Comparison of ENCODE assay signal across 21 cellular contexts in genomic region chr16:10613771-10614485, GRCh38. TPM values are rescaled to one million over a fixed set of nuclear protein-coding genes. Genes with fewer than 3 reads are reported as not detected.
DNase-seq lines count a peak whose midpoint lies in the region; ATAC-seq and TF ChIP-seq lines count a peak whose summit lies in the region.
"Had no signal": no experiment of that assay in that cellular context is flagged by ENCODE, and none has a peak within 500 bp of the region (broad histone marks: within the 10 kb centered on the region; RNA-seq: fewer than 3 reads in every experiment).

No MANE protein-coding gene starts in this region.

- peak; percentile 6 for ATAC-seq in stimulated activated naive CD8-positive, alpha-beta T cell treated with anti-CD3 and anti-CD28 coated beads, Interleukin-15, Interleukin-2, amounts not matched to agents 100 U/mL and 50 U/mL, for 24 hours
- ATAC-seq in stimulated activated naive CD8-positive, alpha-beta T cell treated with anti-CD3 and anti-CD28 coated beads, Interleukin-15, amount 100 ng/mL, for 72 hours, result no peak
- ATAC-seq in activated B cell treated with CpG ODN at 0.5 μM for 24 hours (ENCODE audit: low read depth) (peak; percentile 81), HG03457 (IDR thresholded peaks at IDR 0.05; ENCODE audit: unreplicated experiment) (no peak)
- ATAC-seq: esophagus mucosa, HCT116 had no signal

- in situ Hi-C loops in KBM-7 (cut with MboI; ENCODE audit: low pct_unique_long_range_greater_than_20kb, low sequenced_read_pairs), result no loop called here

- CTCF ChIA-PET in activated B cell treated with CpG ODN at 0.5 μM for 24 hours (lab: Charles Lee), result no interaction called here

- peaks cover under 1% of the 10 kb centered on the region for H3K4me1 Mint-ChIP-seq in stimulated activated naive CD8-positive, alpha-beta T cell treated with anti-CD3 and anti-CD28 coated beads, Interleukin-15, amount 100 ng/mL, for 72 hours
- H3K4me1 Mint-ChIP-seq in activated B cell treated with CpG ODN at 0.5 μM for 24 hours, result peaks cover 26% of the 10 kb centered on the region

- no peaks in the 10 kb centered on the region for H3K36me3 Mint-ChIP-seq in activated B cell treated with CpG ODN at 0.5 μM for 24 hours (ENCODE audit: low read depth)
- H3K36me3 Mint-ChIP-seq: activated naive CD4-positive, alpha-beta T cell treated with anti-CD3 and anti-CD28 coated beads, Interleukin-2, amount 50 U/mL, for 72 hours; CD4-positive, CD25-positive, alpha-beta regulatory T cell had no signal

- POLR2A ChIA-PET in activated B cell treated with CpG ODN at 0.5 μM for 24 hours (lab: Charles Lee), result no interaction called here

- no peaks in the 10 kb centered on the region for H3K9me3 Mint-ChIP-seq in stimulated activated naive CD8-positive, alpha-beta T cell treated with anti-CD3 and anti-CD28 coated beads, Interleukin-15, amount 100 ng/mL, for 72 hours
- H3K9me3 Mint-ChIP-seq in activated B cell treated with CpG ODN at 0.5 μM for 24 hours, result no peaks in the 10 kb centered on the region
- H3K9me3 Mint-ChIP-seq: activated naive CD4-positive, alpha-beta T cell treated with anti-CD3 and anti-CD28 coated beads, Interleukin-2, amount 50 U/mL, for 72 hours had no signal

- H3K4me3 Mint-ChIP-seq in stimulated activated naive CD8-positive, alpha-beta T cell treated with anti-CD3 and anti-CD28 coated beads, Interleukin-15, amount 100 ng/mL, for 72 hours, result no peak overlapping the region
- no peak overlapping the region for H3K4me3 Mint-ChIP-seq in activated B cell treated with CpG ODN at 0.5 μM for 24 hours
- H3K4me3 Mint-ChIP-seq: CD4-positive, CD25-positive, alpha-beta regulatory T cell had no signal

- H3K27me3 Mint-ChIP-seq in stimulated activated naive CD8-positive, alpha-beta T cell treated with anti-CD3 and anti-CD28 coated beads, Interleukin-15, amount 100 ng/mL, for 72 hours, result peaks cover 31% of the 10 kb centered on the region
- H3K27me3 Mint-ChIP-seq in activated B cell treated with CpG ODN at 0.5 μM for 24 hours, result peaks cover 3% of the 10 kb centered on the region

- intact Hi-C loops in activated B cell treated with CpG ODN at 0.5 μM for 24 hours (cut with micrococcal nuclease) (no loop called here), head of caudate nucleus (cut with DNase I) (no loop called here)

- TF ChIP-seq CTCF in activated B cell treated with CpG ODN at 0.5 μM for 24 hours (IDR thresholded peaks at IDR 0.05), result no peak

- no peak for DNase-seq in stimulated activated naive CD8-positive, alpha-beta T cell treated with anti-CD3 and anti-CD28 coated beads, Interleukin-15, Interleukin-2, amounts not matched to agents 100 U/mL and 50 U/mL, for 24 hours
- DNase-seq in stimulated activated naive CD8-positive, alpha-beta T cell treated with anti-CD3 and anti-CD28 coated beads, Interleukin-15, amount 100 ng/mL, for 72 hours, result no peak
- DNase-seq in KBM-7 (peak; percentile 10), activated B cell treated with CpG ODN at 0.5 μM for 24 hours (no peak), COR-L47 (lab: John Stamatoyannopoulos, UW) (no peak), T-helper 2 cell (no peak), head of caudate nucleus (no peak)
- DNase-seq: activated CD4-positive, alpha-beta T cell treated with anti-CD3 and anti-CD28 coated beads for 1 hour; CD4-positive, CD25-positive, alpha-beta regulatory T cell; DMS153; effector CD8-positive, alpha-beta T cell; GF-D8; IMR-90; NCI-H1694; stimulated activated CD8-positive, alpha-beta memory T cell treated with anti-CD3 and anti-CD28 coated beads, Interleukin-4, amount 100 ng/mL, for 48 hours; T1000 had no signal

- no peak overlapping the region for H3K27ac Mint-ChIP-seq in stimulated activated naive CD8-positive, alpha-beta T cell treated with anti-CD3 and anti-CD28 coated beads, Interleukin-15, amount 100 ng/mL, for 72 hours
- no peak overlapping the region for H3K27ac Mint-ChIP-seq in activated B cell treated with CpG ODN at 0.5 μM for 24 hours
- H3K27ac Mint-ChIP-seq: activated naive CD4-positive, alpha-beta T cell treated with anti-CD3 and anti-CD28 coated beads, Interleukin-2, amount 50 U/mL, for 72 hours; CD4-positive, CD25-positive, alpha-beta regulatory T cell had no signal

RNA-seq across cellular contexts. Expression of gene EMP2, which starts 33.5 kb away (rescaled TPM):
- 0.20 TPM in 1 of 2 replicates, not detected in the other for total RNA-seq in activated B cell treated with CpG ODN at 0.5 μM for 24 hours
- total RNA-seq: activated CD8-positive, alpha-beta memory T cell treated with anti-CD3 and anti-CD28 coated beads for 36 hours; activated naive CD4-positive, alpha-beta T cell treated with anti-CD3 and anti-CD28 coated beads, Interleukin-2, amount 50 U/mL, for 72 hours; CD4-positive, CD25-positive, alpha-beta regulatory T cell had no signal

Comparison
In these comparisons a context has a peak if more than half of its experiments do, and no peak if none do; other contexts are left out.
1. ATAC-seq: peak in stimulated activated naive CD8-positive, alpha-beta T cell treated with anti-CD3 and anti-CD28 coated beads, Interleukin-15, Interleukin-2, amounts not matched to agents 100 U/mL and 50 U/mL, for 24 hours (single experiment) and activated B cell treated with CpG ODN at 0.5 μM for 24 hours (single experiment); none in stimulated activated naive CD8-positive, alpha-beta T cell treated with anti-CD3 and anti-CD28 coated beads, Interleukin-15, amount 100 ng/mL, for 72 hours (single experiment) and HG03457 (single experiment).